15 cellular contexts compared by ENCODE assay signal in the genomic region with DNA sequence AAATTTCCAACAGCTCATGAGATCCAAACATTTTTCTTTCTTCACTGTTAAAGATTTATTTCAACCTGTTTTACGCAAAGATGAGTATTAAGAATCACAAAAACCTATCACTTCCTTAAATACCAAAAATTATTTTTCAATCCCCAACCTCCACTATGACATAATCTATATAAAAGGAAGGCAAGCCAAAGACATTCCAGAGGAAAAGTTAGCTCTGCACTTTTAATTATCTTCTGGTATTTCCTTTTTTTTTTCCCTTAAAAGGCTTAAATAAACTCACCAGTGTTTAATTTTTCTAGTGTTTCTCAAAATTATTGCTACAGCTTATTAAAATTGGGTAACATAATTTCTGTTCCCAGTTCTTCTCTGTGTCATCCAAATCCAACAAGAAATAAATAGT.
"Had no signal": no experiment of that assay in that cellular context is flagged by ENCODE, and none has a peak within 500 bp of the region (broad histone marks: within the 10 kb centered on the region; RNA-seq: fewer than 3 reads in every experiment).

No MANE protein-coding gene starts in this region.

- H3K27ac Mint-ChIP-seq: activated naive CD4-positive, alpha-beta T cell treated with anti-CD3 and anti-CD28 coated beads, Interleukin-2, amount 10 ng/mL, durations not matched to agents 7 days and 5 days; activated T-helper 2 cell treated with anti-CD3 and anti-CD28 coated beads, Interferon-gamma antibody, Interleukin-2, Interleukin-4, amounts not matched to agents 10 μg/mL and 5 μg/mL and 100 μg/mL, durations not matched to agents 14 hours and 24 hours and 36 hours; dendritic cell treated with granulocyte-macrophage colony-stimulating factor and Interleukin-4, amounts not matched to agents 40 ng/mL and 50 ng/mL, for 4 days; natural killer cell treated with Interleukin-12 subunit alpha and Interleukin-12 subunit beta and Interleukin-15 and Interleukin-18, amount 100 ng/mL, for 72 hours; T-helper 1 cell treated with Interleukin-12 subunit alpha and Interleukin-12 subunit beta and Interleukin-4 antibody, amounts not matched to agents 30 μg/mL and 1 μg/mL, for 36 hours had no signal

- DNase-seq: activated CD4-positive, alpha-beta T cell treated with anti-CD3 and anti-CD28 coated beads for 4 hours; activated naive CD4-positive, alpha-beta T cell treated with anti-CD3 and anti-CD28 coated beads, Interleukin-2, amount 10 ng/mL, durations not matched to agents 7 days and 5 days; activated T-cell treated with anti-CD3 and anti-CD28 coated beads for 4 hours; erythroblast; lower lobe of right lung; mucosa of descending colon; stomach had no signal

- H3K4me1 Mint-ChIP-seq: activated naive CD4-positive, alpha-beta T cell treated with anti-CD3 and anti-CD28 coated beads, Interleukin-2, amount 10 ng/mL, durations not matched to agents 7 days and 5 days; central memory CD8-positive, alpha-beta T cell had no signal

- H3K27me3 Mint-ChIP-seq: activated naive CD4-positive, alpha-beta T cell treated with anti-CD3 and anti-CD28 coated beads, Interleukin-2, amount 10 ng/mL, durations not matched to agents 7 days and 5 days; central memory CD8-positive, alpha-beta T cell; dendritic cell treated with granulocyte-macrophage colony-stimulating factor and Interleukin-4, amounts not matched to agents 40 ng/mL and 50 ng/mL, for 4 days; natural killer cell treated with Interleukin-12 subunit alpha and Interleukin-12 subunit beta and Interleukin-15 and Interleukin-18, amount 100 ng/mL, for 72 hours had no signal

- H3K4me3 Mint-ChIP-seq: activated naive CD4-positive, alpha-beta T cell treated with anti-CD3 and anti-CD28 coated beads, Interleukin-2, amount 10 ng/mL, durations not matched to agents 7 days and 5 days; central memory CD8-positive, alpha-beta T cell; dendritic cell treated with granulocyte-macrophage colony-stimulating factor and Interleukin-4, amounts not matched to agents 40 ng/mL and 50 ng/mL, for 4 days; natural killer cell treated with Interleukin-12 subunit alpha and Interleukin-12 subunit beta and Interleukin-15 and Interleukin-18, amount 100 ng/mL, for 72 hours; T-helper 1 cell treated with Interleukin-12 subunit alpha and Interleukin-12 subunit beta and Interleukin-4 antibody, amounts not matched to agents 30 μg/mL and 1 μg/mL, for 36 hours had no signal

- FAIRE-seq: urothelium cell line had no signal

- H3K9me3 ChIP-seq: lower lobe of right lung, mucosa of descending colon, stomach, thoracic aorta had no signal

- H3K4me3 ChIP-seq: lower lobe of right lung, mucosa of descending colon, skin epidermis, stomach, thoracic aorta had no signal

- ATAC-seq: lower lobe of right lung; mucosa of descending colon; natural killer cell treated with Interleukin-12 subunit alpha and Interleukin-12 subunit beta and Interleukin-15 and Interleukin-18, amount 100 ng/mL, for 72 hours had no signal

- H3K27ac ChIP-seq: lower lobe of right lung, stomach, thoracic aorta had no signal

- H3K36me3 Mint-ChIP-seq: activated naive CD4-positive, alpha-beta T cell treated with anti-CD3 and anti-CD28 coated beads, Interleukin-2, amount 10 ng/mL, durations not matched to agents 7 days and 5 days; natural killer cell treated with Interleukin-12 subunit alpha and Interleukin-12 subunit beta and Interleukin-15 and Interleukin-18, amount 100 ng/mL, for 72 hours had no signal

- H3K27me3 ChIP-seq: stomach had no signal

- H3K36me3 ChIP-seq: lower lobe of right lung, stomach, thoracic aorta had no signal
